ENCODE assay signal across 30 cellular contexts in the genomic region with DNA sequence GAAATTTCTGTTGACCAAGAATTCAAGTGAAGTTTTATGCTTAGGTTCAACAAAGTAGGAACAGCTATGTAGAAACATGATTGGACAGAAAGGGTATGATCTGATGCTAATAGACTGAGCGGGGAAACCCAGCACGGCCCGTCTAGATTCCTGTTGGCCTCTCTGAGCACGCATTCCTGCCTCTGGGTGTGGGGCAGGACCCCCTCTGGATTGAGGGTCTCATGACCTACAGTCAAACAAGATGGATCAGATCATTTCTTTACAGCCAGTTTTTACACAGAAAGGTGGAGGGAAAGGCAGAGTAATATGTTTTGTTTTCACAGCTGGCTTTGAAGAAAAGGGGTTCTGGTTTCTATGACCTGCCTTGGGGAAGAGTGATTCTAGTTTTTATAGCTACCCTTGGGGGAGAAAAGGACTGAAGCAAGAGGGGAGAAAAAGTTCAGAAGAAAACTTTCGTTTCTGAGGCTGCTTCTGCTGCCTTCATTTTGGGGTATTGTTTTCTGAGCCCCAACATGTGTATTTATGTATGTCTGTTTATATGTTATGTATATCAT.
"Had no signal": no experiment of that assay in that cellular context is flagged by ENCODE, and none has a peak within 500 bp of the region (broad histone marks: within the 10 kb centered on the region; RNA-seq: fewer than 3 reads in every experiment).

No MANE protein-coding gene starts in this region.

- DNase-seq: activated CD4-positive, alpha-beta memory T cell treated with anti-CD3 and anti-CD28 coated beads for 36 hours; activated CD4-positive, alpha-beta T cell treated with anti-CD3 and anti-CD28 coated beads, Interleukin-2, amount 10 ng/mL, durations not matched to agents 24 days and 14 days; activated CD8-positive, alpha-beta memory T cell treated with anti-CD3 and anti-CD28 coated beads, Interleukin-2, amount 50 U/mL, for 4 hours; activated gamma-delta T cell; activated naive CD4-positive, alpha-beta T cell treated with anti-CD3 and anti-CD28 coated beads, Interleukin-2, amount 50 U/mL, for 16 hours; activated T-cell treated with anti-CD3 and anti-CD28 coated beads, Interleukin-2, amount 50 U/mL, for 1 hour; amniotic stem cell; brain microvascular endothelial cell; central memory CD4-positive, alpha-beta T cell; kidney glomerular epithelial cell; left lung; lower lobe of right lung; mesendoderm; mucosa of descending colon; occipital lobe; posterior cingulate gyrus; right cardiac atrium; stimulated activated CD4-positive, alpha-beta T cell treated with anti-CD3 and anti-CD28 coated beads, Interleukin-12 subunit alpha, Interleukin-12 subunit beta, amount 100 ng/mL, for 4 hours; stimulated activated CD4-positive, alpha-beta T cell treated with anti-CD3 and anti-CD28 coated beads, Interleukin-4, amount 100 ng/mL, for 1 hour; stimulated activated naive CD8-positive, alpha-beta T cell treated with anti-CD3 and anti-CD28 coated beads, Interleukin-15, Interleukin-2, amounts not matched to agents 100 U/mL and 50 U/mL, for 24 hours; T-helper 17 cell; T1000; testis; transverse colon; WERI-Rb-1 had no signal

- H3K27ac Mint-ChIP-seq: activated CD4-positive, alpha-beta memory T cell treated with anti-CD3 and anti-CD28 coated beads for 36 hours; activated CD4-positive, alpha-beta T cell treated with anti-CD3 and anti-CD28 coated beads, Interleukin-2, amount 10 ng/mL, durations not matched to agents 24 days and 14 days; activated T-helper 1 cell treated with anti-CD3 and anti-CD28 coated beads, Interleukin-12 subunit alpha, Interleukin-12 subunit beta, Interleukin-2, Interleukin-4 antibody, amounts not matched to agents 30 ng/mL and 10 ng/mL and 1 ng/mL, durations not matched to agents 14 hours and 24 hours and 36 hours; dendritic cell treated with granulocyte-macrophage colony-stimulating factor and Interleukin-4, amounts not matched to agents 40 ng/mL and 50 ng/mL, for 4 days; natural killer cell treated with Interleukin-12 subunit alpha and Interleukin-12 subunit beta and Interleukin-15 and Interleukin-18, amount 100 ng/mL, for 72 hours; T-helper 17 cell had no signal

- H3K4me3 Mint-ChIP-seq: activated CD4-positive, alpha-beta memory T cell treated with anti-CD3 and anti-CD28 coated beads for 36 hours; activated CD4-positive, alpha-beta T cell treated with anti-CD3 and anti-CD28 coated beads, Interleukin-2, amount 10 ng/mL, durations not matched to agents 24 days and 14 days; activated T-helper 1 cell treated with anti-CD3 and anti-CD28 coated beads, Interleukin-12 subunit alpha, Interleukin-12 subunit beta, Interleukin-2, Interleukin-4 antibody, amounts not matched to agents 30 ng/mL and 10 ng/mL and 1 ng/mL, durations not matched to agents 14 hours and 24 hours and 36 hours; dendritic cell treated with granulocyte-macrophage colony-stimulating factor and Interleukin-4, amounts not matched to agents 40 ng/mL and 50 ng/mL, for 4 days; natural killer cell treated with Interleukin-12 subunit alpha and Interleukin-12 subunit beta and Interleukin-15 and Interleukin-18, amount 100 ng/mL, for 72 hours; T-helper 17 cell had no signal

- H3K27me3 Mint-ChIP-seq: dendritic cell treated with granulocyte-macrophage colony-stimulating factor and Interleukin-4, amounts not matched to agents 40 ng/mL and 50 ng/mL, for 4 days; T-helper 17 cell had no signal

- H3K4me1 Mint-ChIP-seq: activated CD4-positive, alpha-beta T cell treated with anti-CD3 and anti-CD28 coated beads, Interleukin-2, amount 10 ng/mL, durations not matched to agents 24 days and 14 days had no signal

- ATAC-seq: activated CD4-positive, CD25-positive, alpha-beta regulatory T cell treated with anti-CD3 and anti-CD28 coated beads, Interleukin-2, amount 50 U/mL, for 24 hours; left lung; lower lobe of right lung; mucosa of descending colon; natural killer cell treated with Interleukin-12 subunit alpha and Interleukin-12 subunit beta and Interleukin-15 and Interleukin-18, amount 100 ng/mL, for 72 hours; right cardiac atrium; stimulated activated naive CD8-positive, alpha-beta T cell treated with anti-CD3 and anti-CD28 coated beads, Interleukin-15, Interleukin-2, amounts not matched to agents 100 U/mL and 50 U/mL, for 24 hours; T-helper 17 cell had no signal

- H3K4me3 ChIP-seq: esophagus muscularis mucosa, left lung, lower lobe of right lung, mucosa of descending colon, testis, transverse colon had no signal

- H3K9me3 Mint-ChIP-seq: natural killer cell treated with Interleukin-12 subunit alpha and Interleukin-12 subunit beta and Interleukin-15 and Interleukin-18, amount 100 ng/mL, for 72 hours had no signal
